Comparison of ENCODE assay signal across 8 cellular contexts in genomic region chr11:130827697-130828377, GRCh38.
DNase-seq lines count a peak whose midpoint lies in the region; ATAC-seq and TF ChIP-seq lines count a peak whose summit lies in the region.

No MANE protein-coding gene starts in this region.

- no peak for TF ChIP-seq POLR2A in esophagus squamous epithelium (IDR thresholded peaks at IDR 0.05)

- H3K9ac ChIP-seq in GM23248 (peak overlapping the region; percentile 37), neural progenitor cell (no peak overlapping the region)

- WGBS in GM23248 (ENCODE audit: low coverage in 1 of 2, low lambda C conversion rate in 2 of 2, missing lambda C conversion rate in 2 of 2), 2 experiments: 11 to 14% methylated on average over 7 to 11 of the region's 11 CpGs
- WGBS in esophagus squamous epithelium, 2 donors: 56 to 59% methylated on average over 5 to 9 of the region's 11 CpGs

- H3K4me3 ChIP-seq in BE2C (ENCODE audit: low read depth, low read length) (no peak overlapping the region), GM23248 (no peak overlapping the region), esophagus squamous epithelium (no peak overlapping the region), neural progenitor cell (no peak overlapping the region)

- no peak overlapping the region for H3K27ac Mint-ChIP-seq in neural progenitor cell

- H3K9me3 ChIP-seq in BE2C: no peaks in the 10 kb centered on the region
- no peaks in the 10 kb centered on the region for H3K9me3 ChIP-seq in GM23248 (ENCODE audit: low read depth)
- no peaks in the 10 kb centered on the region for H3K9me3 ChIP-seq in esophagus squamous epithelium
- H3K9me3 ChIP-seq in neural progenitor cell (ENCODE audit: low read depth): no peaks in the 10 kb centered on the region

- peaks cover 2% of the 10 kb centered on the region; the same call in 1 of the 2 replicates for H3K4me1 ChIP-seq in BE2C
- peaks cover 23% of the 10 kb centered on the region for H3K4me1 ChIP-seq in GM23248 (ENCODE audit: insufficient read depth)
- H3K4me1 ChIP-seq in esophagus squamous epithelium: peaks cover 0 to 44% (median 18%) of the 10 kb centered on the region in 3 donors
- H3K4me1 ChIP-seq in neural progenitor cell: peaks cover 13% of the 10 kb centered on the region

- no peak overlapping the region for H3K4me3 Mint-ChIP-seq in neural progenitor cell

- peaks cover 8% of the 10 kb centered on the region for H3F3A ChIP-seq in GM23248 (ENCODE audit: insufficient read depth)
- H3F3A ChIP-seq in neural progenitor cell (ENCODE audit: low read depth): no peaks in the 10 kb centered on the region

- no peak for ATAC-seq in HG03521 (IDR thresholded peaks at IDR 0.05; ENCODE audit: unreplicated experiment)

- no peaks in the 10 kb centered on the region for H3K27me3 ChIP-seq in BE2C
- peaks cover 5% of the 10 kb centered on the region; the same call in 1 of the 2 replicates for H3K27me3 ChIP-seq in GM23248 (replicated peaks; ENCODE audit: insufficient read depth)
- no peaks in the 10 kb centered on the region for H3K27me3 ChIP-seq in esophagus squamous epithelium
- no peaks in the 10 kb centered on the region for H3K27me3 ChIP-seq in neural progenitor cell

- peak overlapping the region; percentile 33 for H3K27ac ChIP-seq in GM23248
- peak overlapping the region in 3 of 4 donors; percentile 0 to 72 (median 53) for H3K27ac ChIP-seq in esophagus squamous epithelium
- no peak overlapping the region for H3K27ac ChIP-seq in neural progenitor cell

- DNase-seq in BE2C (peak; percentile 75), GM23248 (peak; percentile 95), SHP77 treated with DMSO at 0.1 percent for 48 hours (lab: John Stamatoyannopoulos, UW) (peak; percentile 66), esophagus squamous epithelium (lab: John Stamatoyannopoulos, UW) (no peak), neural progenitor cell (ENCODE audit: low spot score) (peak; percentile 77), NCI-H1105 treated with DMSO at 0.1 percent for 48 hours (lab: John Stamatoyannopoulos, UW) (no peak), NOMO-1 treated with DMSO at 0.1 percent for 48 hours (lab: John Stamatoyannopoulos, UW; ENCODE audit: unreplicated experiment) (no peak)

- no peaks in the 10 kb centered on the region for H3K9me3 Mint-ChIP-seq in neural progenitor cell

- peaks cover 50% of the 10 kb centered on the region for H3K4me1 Mint-ChIP-seq in neural progenitor cell

- H3K79me2 ChIP-seq in GM23248 (ENCODE audit: insufficient read depth) (no peaks in the 10 kb centered on the region), neural progenitor cell (ENCODE audit: low read depth) (no peaks in the 10 kb centered on the region)

- H2AFZ ChIP-seq in GM23248 (peak overlapping the region; percentile 2; the same call in 1 of the 2 replicates), neural progenitor cell (replicated peaks) (no peak overlapping the region)

- H3K36me3 Mint-ChIP-seq in neural progenitor cell: no peaks in the 10 kb centered on the region

- peaks cover 6% of the 10 kb centered on the region for H3K27me3 Mint-ChIP-seq in neural progenitor cell (ENCODE audit: insufficient read depth, low read depth)

- intact Hi-C loops in esophagus squamous epithelium (cut with DNase I): no loop called here

- peak overlapping the region; percentile 6 for H3K4me2 ChIP-seq in GM23248 (ENCODE audit: unreplicated experiment)
- H3K4me2 ChIP-seq in neural progenitor cell: no peak overlapping the region

- peak; percentile 62 for TF ChIP-seq CTCF in BE2C (IDR thresholded peaks at IDR 0.05; ENCODE audit: low read depth, low read length)
- peak in 3 of 6 experiments; percentile 29 to 62 (median 42) for TF ChIP-seq CTCF in esophagus squamous epithelium (IDR thresholded peaks at IDR 0.05)
- peak; percentile 59 for TF ChIP-seq CTCF in neural progenitor cell (IDR thresholded peaks at IDR 0.05)

- in situ Hi-C loops in GM23248 (cut with MboI): no loop called here

- H3K36me3 ChIP-seq in BE2C: no peaks in the 10 kb centered on the region
- H3K36me3 ChIP-seq in GM23248 (ENCODE audit: low read depth): no peaks in the 10 kb centered on the region
- no peaks in the 10 kb centered on the region for H3K36me3 ChIP-seq in esophagus squamous epithelium
- no peaks in the 10 kb centered on the region for H3K36me3 ChIP-seq in neural progenitor cell

- no peaks in the 10 kb centered on the region for H4K20me1 ChIP-seq in GM23248 (ENCODE audit: insufficient read depth)
- no peaks in the 10 kb centered on the region for H4K20me1 ChIP-seq in neural progenitor cell (ENCODE audit: low read depth)

- H3K9me2 ChIP-seq in GM23248 (ENCODE audit: insufficient read depth): no peaks in the 10 kb centered on the region

Comparison
In these comparisons a context has a peak if more than half of its experiments do, and no peak if none do; other contexts are left out.
1. DNase-seq: peak in BE2C (single experiment), GM23248 (single experiment), SHP77 treated with DMSO at 0.1 percent for 48 hours (single experiment) and neural progenitor cell (single experiment); none in esophagus squamous epithelium (single experiment), NCI-H1105 treated with DMSO at 0.1 percent for 48 hours (single experiment) and NOMO-1 treated with DMSO at 0.1 percent for 48 hours (single experiment).